ENCODE assay signal across 9 cellular contexts in the genomic region with DNA sequence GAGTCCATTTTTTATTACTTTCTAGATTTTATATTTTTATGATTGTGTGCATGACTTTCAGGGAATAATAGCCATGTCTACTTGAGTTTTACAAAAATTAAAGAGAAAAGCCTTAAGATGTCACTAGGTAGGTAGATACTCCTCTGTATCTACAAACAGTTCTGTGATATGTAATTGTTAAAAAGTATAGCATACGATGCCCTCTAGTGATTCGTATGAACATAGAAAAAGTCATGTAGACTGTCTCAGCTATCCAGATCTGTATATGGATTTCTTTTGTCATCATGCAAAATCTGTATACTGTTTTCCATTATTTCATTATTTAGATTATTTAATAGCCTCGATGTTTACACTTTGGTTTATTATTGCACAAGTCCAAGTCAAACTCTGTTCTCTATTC.
DNase-seq lines count a peak whose midpoint lies in the region; ATAC-seq and TF ChIP-seq lines count a peak whose summit lies in the region.
"Had no signal": no experiment of that assay in that cellular context is flagged by ENCODE, and none has a peak within 500 bp of the region (broad histone marks: within the 10 kb centered on the region; RNA-seq: fewer than 3 reads in every experiment).

No MANE protein-coding gene starts in this region.

- H3K4me2 ChIP-seq in GM23248 (ENCODE audit: unreplicated experiment) (no peak overlapping the region), neural cell (ENCODE audit: low read length) (no peak overlapping the region)

- in situ Hi-C loops in GM23248 (cut with MboI) = no loop called here

- peak; percentile 1 for DNase-seq in GM23248
- DNase-seq in NCI-H1694 treated with DMSO at 0.1 percent for 48 hours (lab: John Stamatoyannopoulos, UW) = peak; percentile 55
- DNase-seq in activated T-cell treated with anti-CD3 and anti-CD28 coated beads, Interleukin-2, amount 50 U/mL, for 72 hours = no peak
- DNase-seq in activated CD4-positive, alpha-beta T cell treated with anti-CD3 and anti-CD28 coated beads for 36 hours = no peak
- no peak for DNase-seq in spleen
- no peak for DNase-seq in activated effector memory CD4-positive, alpha-beta T cell treated with anti-CD3 and anti-CD28 coated beads, Interleukin-2, amount 50 U/mL, for 16 hours

- H3K27ac ChIP-seq in GM23248 (no peak overlapping the region), VCaP (no peak overlapping the region), neural cell (ENCODE audit: low read length) (no peak overlapping the region), spleen (no peak overlapping the region)

- H3K9me3 Mint-ChIP-seq in activated T-cell treated with anti-CD3 and anti-CD28 coated beads, Interleukin-2, amount 50 U/mL, for 72 hours = peaks cover 0 to 2% of the 10 kb centered on the region in 2 donors
- peaks cover 2% of the 10 kb centered on the region for H3K9me3 Mint-ChIP-seq in activated CD4-positive, alpha-beta T cell treated with anti-CD3 and anti-CD28 coated beads for 36 hours (ENCODE audit: low read depth)
- H3K9me3 Mint-ChIP-seq: stimulated activated naive CD8-positive, alpha-beta T cell treated with anti-CD3 and anti-CD28 coated beads, Interleukin-15, Interleukin-2, amounts not matched to agents 100 ng/mL and 50 ng/mL, for 24 hours had no signal

- no peaks in the 10 kb centered on the region for H3K27me3 Mint-ChIP-seq in activated T-cell treated with anti-CD3 and anti-CD28 coated beads, Interleukin-2, amount 50 U/mL, for 72 hours (ENCODE audit: low read depth)
- H3K27me3 Mint-ChIP-seq in activated CD4-positive, alpha-beta T cell treated with anti-CD3 and anti-CD28 coated beads for 36 hours = no peaks in the 10 kb centered on the region
- H3K27me3 Mint-ChIP-seq: stimulated activated naive CD8-positive, alpha-beta T cell treated with anti-CD3 and anti-CD28 coated beads, Interleukin-15, Interleukin-2, amounts not matched to agents 100 ng/mL and 50 ng/mL, for 24 hours had no signal

- H3K36me3 ChIP-seq in GM23248 (ENCODE audit: low read depth) (no peaks in the 10 kb centered on the region), neural cell (ENCODE audit: insufficient read depth, low read length) (no peaks in the 10 kb centered on the region), spleen (no peaks in the 10 kb centered on the region)

- no peaks in the 10 kb centered on the region for H3K36me3 Mint-ChIP-seq in activated T-cell treated with anti-CD3 and anti-CD28 coated beads, Interleukin-2, amount 50 U/mL, for 72 hours (ENCODE audit: insufficient read depth in 2 of 2)
- H3K36me3 Mint-ChIP-seq in activated CD4-positive, alpha-beta T cell treated with anti-CD3 and anti-CD28 coated beads for 36 hours (ENCODE audit: low read depth) = no peaks in the 10 kb centered on the region

- H3F3A ChIP-seq in GM23248 (ENCODE audit: insufficient read depth) = no peaks in the 10 kb centered on the region
- H3F3A ChIP-seq in neural cell (ENCODE audit: insufficient read depth, low read length, poor library complexity, severe bottlenecking) = no peaks in the 10 kb centered on the region

- WGBS in GM23248 (ENCODE audit: low coverage in 1 of 2, low lambda C conversion rate in 2 of 2, missing lambda C conversion rate in 2 of 2), 2 experiments = 10 to 17% methylated on average over 3 of the region's 3 CpGs
- WGBS in spleen, 5 donors = 45 to 57% (median 48%) methylated on average over 3 of the region's 3 CpGs

- H3K27me3 ChIP-seq in GM23248 (replicated peaks; ENCODE audit: insufficient read depth) (no peaks in the 10 kb centered on the region), neural cell (ENCODE audit: insufficient read depth, low read depth, low read length) (no peaks in the 10 kb centered on the region), spleen (replicated peaks in 1 of 7) (no peaks in the 10 kb centered on the region)

- H3K9ac ChIP-seq in GM23248 (no peak overlapping the region), neural cell (ENCODE audit: low read length) (no peak overlapping the region)

- H3K4me1 ChIP-seq in GM23248 (ENCODE audit: insufficient read depth) (no peaks in the 10 kb centered on the region), spleen (no peaks in the 10 kb centered on the region)

- H3K4me3 Mint-ChIP-seq in activated T-cell treated with anti-CD3 and anti-CD28 coated beads, Interleukin-2, amount 50 U/mL, for 72 hours = no peak overlapping the region
- H3K4me3 Mint-ChIP-seq in activated CD4-positive, alpha-beta T cell treated with anti-CD3 and anti-CD28 coated beads for 36 hours = no peak overlapping the region
- H3K4me3 Mint-ChIP-seq: stimulated activated naive CD8-positive, alpha-beta T cell treated with anti-CD3 and anti-CD28 coated beads, Interleukin-15, Interleukin-2, amounts not matched to agents 100 ng/mL and 50 ng/mL, for 24 hours had no signal

- no peak for TF ChIP-seq POLR2A in spleen (IDR thresholded peaks at IDR 0.05)

- H4K20me1 ChIP-seq in GM23248 (ENCODE audit: insufficient read depth) (no peaks in the 10 kb centered on the region), neural cell (ENCODE audit: insufficient read depth) (no peaks in the 10 kb centered on the region)

- no peaks in the 10 kb centered on the region for H3K9me3 ChIP-seq in GM23248 (ENCODE audit: low read depth)
- no peaks in the 10 kb centered on the region for H3K9me3 ChIP-seq in neural cell (ENCODE audit: low read length)
- no peaks in the 10 kb centered on the region for H3K9me3 ChIP-seq in spleen

- no peak for TF ChIP-seq EP300 in neural cell (conservative IDR thresholded peaks at IDR 0.05; ENCODE audit: poor library complexity, severe bottlenecking)

- no peak for ATAC-seq in activated T-cell treated with anti-CD3 and anti-CD28 coated beads, Interleukin-2, amount 50 U/mL, for 72 hours (replicated peaks in 1 of 2)
- ATAC-seq in activated CD4-positive, alpha-beta T cell treated with anti-CD3 and anti-CD28 coated beads for 36 hours = no peak

- TF ChIP-seq RAD21 in neural cell (conservative IDR thresholded peaks at IDR 0.05) = peak; percentile 79

- H3K9me2 ChIP-seq in GM23248 (ENCODE audit: insufficient read depth) (no peaks in the 10 kb centered on the region), neural cell (ENCODE audit: insufficient read depth, low read length) (no peaks in the 10 kb centered on the region)

- intact Hi-C loops in activated CD4-positive, alpha-beta T cell treated with anti-CD3 and anti-CD28 coated beads for 36 hours (cut with DNase I, micrococcal nuclease) = no loop called here
- intact Hi-C loops in spleen (cut with DNase I; ENCODE audit: low total_unique reads) = no loop called here

- H3K79me2 ChIP-seq in GM23248 (ENCODE audit: insufficient read depth) (no peaks in the 10 kb centered on the region), neural cell (replicated peaks; ENCODE audit: insufficient read depth, low read length) (no peaks in the 10 kb centered on the region)

- no peaks in the 10 kb centered on the region for H3K4me1 Mint-ChIP-seq in activated T-cell treated with anti-CD3 and anti-CD28 coated beads, Interleukin-2, amount 50 U/mL, for 72 hours (ENCODE audit: low read depth)
- no peaks in the 10 kb centered on the region for H3K4me1 Mint-ChIP-seq in activated CD4-positive, alpha-beta T cell treated with anti-CD3 and anti-CD28 coated beads for 36 hours

- TF ChIP-seq CTCF in VCaP (conservative IDR thresholded peaks at IDR 0.05) (peak; percentile 78), neural cell (IDR thresholded peaks at IDR 0.05; ENCODE audit: poor library complexity, severe bottlenecking) (peak; percentile 72), spleen (IDR thresholded peaks at IDR 0.05 in 8 of 11, conservative IDR thresholded peaks at IDR 0.05 in 3 of 11) (no peak)

- H3K4me3 ChIP-seq in GM23248 = no peak overlapping the region
- no peak overlapping the region for H3K4me3 ChIP-seq in neural cell (ENCODE audit: low read length)
- no peak overlapping the region for H3K4me3 ChIP-seq in spleen

- H2AFZ ChIP-seq in GM23248 (no peak overlapping the region), neural cell (ENCODE audit: low read depth, low read length) (no peak overlapping the region)

- H3K27ac Mint-ChIP-seq in activated T-cell treated with anti-CD3 and anti-CD28 coated beads, Interleukin-2, amount 50 U/mL, for 72 hours = no peak overlapping the region
- H3K27ac Mint-ChIP-seq in activated CD4-positive, alpha-beta T cell treated with anti-CD3 and anti-CD28 coated beads for 36 hours = no peak overlapping the region
- H3K27ac Mint-ChIP-seq: stimulated activated naive CD8-positive, alpha-beta T cell treated with anti-CD3 and anti-CD28 coated beads, Interleukin-15, Interleukin-2, amounts not matched to agents 100 ng/mL and 50 ng/mL, for 24 hours had no signal

- POLR2A ChIA-PET in activated CD4-positive, alpha-beta T cell treated with anti-CD3 and anti-CD28 coated beads for 36 hours (lab: Charles Lee) = no interaction called here

- CTCF ChIA-PET in activated CD4-positive, alpha-beta T cell treated with anti-CD3 and anti-CD28 coated beads for 36 hours (lab: Charles Lee) = no interaction called here

TF ChIP-seq in neural cell, 6 proteins besides CTCF, POLR2A, EP300 and RAD21:
- TF ChIP-seq SMC3 (conservative IDR thresholded peaks at IDR 0.05; ENCODE audit: poor library complexity) = peak; percentile 83
- TF ChIP-seq, protein P1, sequence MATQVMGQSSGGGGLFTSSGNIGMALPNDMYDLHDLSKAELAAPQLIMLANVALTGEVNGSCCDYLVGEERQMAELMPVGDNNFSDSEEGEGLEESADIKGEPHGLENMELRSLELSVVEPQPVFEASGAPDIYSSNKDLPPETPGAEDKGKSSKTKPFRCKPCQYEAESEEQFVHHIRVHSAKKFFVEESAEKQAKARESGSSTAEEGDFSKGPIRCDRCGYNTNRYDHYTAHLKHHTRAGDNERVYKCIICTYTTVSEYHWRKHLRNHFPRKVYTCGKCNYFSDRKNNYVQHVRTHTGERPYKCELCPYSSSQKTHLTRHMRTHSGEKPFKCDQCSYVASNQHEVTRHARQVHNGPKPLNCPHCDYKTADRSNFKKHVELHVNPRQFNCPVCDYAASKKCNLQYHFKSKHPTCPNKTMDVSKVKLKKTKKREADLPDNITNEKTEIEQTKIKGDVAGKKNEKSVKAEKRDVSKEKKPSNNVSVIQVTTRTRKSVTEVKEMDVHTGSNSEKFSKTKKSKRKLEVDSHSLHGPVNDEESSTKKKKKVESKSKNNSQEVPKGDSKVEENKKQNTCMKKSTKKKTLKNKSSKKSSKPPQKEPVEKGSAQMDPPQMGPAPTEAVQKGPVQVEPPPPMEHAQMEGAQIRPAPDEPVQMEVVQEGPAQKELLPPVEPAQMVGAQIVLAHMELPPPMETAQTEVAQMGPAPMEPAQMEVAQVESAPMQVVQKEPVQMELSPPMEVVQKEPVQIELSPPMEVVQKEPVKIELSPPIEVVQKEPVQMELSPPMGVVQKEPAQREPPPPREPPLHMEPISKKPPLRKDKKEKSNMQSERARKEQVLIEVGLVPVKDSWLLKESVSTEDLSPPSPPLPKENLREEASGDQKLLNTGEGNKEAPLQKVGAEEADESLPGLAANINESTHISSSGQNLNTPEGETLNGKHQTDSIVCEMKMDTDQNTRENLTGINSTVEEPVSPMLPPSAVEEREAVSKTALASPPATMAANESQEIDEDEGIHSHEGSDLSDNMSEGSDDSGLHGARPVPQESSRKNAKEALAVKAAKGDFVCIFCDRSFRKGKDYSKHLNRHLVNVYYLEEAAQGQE (IDR thresholded peaks at IDR 0.05; ENCODE audit: borderline replicate concordance) = no peak
- no peak for TF ChIP-seq MXI1 (conservative IDR thresholded peaks at IDR 0.05; ENCODE audit: poor library complexity, severe bottlenecking)
- TF ChIP-seq EZH2 (IDR thresholded peaks at IDR 0.05; ENCODE audit: borderline replicate concordance, insufficient read depth, low read length, poor library complexity, severe bottlenecking) = no peak

Comparison
In these comparisons a context has a peak if more than half of its experiments do, and no peak if none do; other contexts are left out.
1. DNase-seq: peak in GM23248 (single experiment) and NCI-H1694 treated with DMSO at 0.1 percent for 48 hours (single experiment); none in activated T-cell treated with anti-CD3 and anti-CD28 coated beads, Interleukin-2, amount 50 U/mL, for 72 hours (0 of 2), activated CD4-positive, alpha-beta T cell treated with anti-CD3 and anti-CD28 coated beads for 36 hours (single experiment), spleen (single experiment) and activated effector memory CD4-positive, alpha-beta T cell treated with anti-CD3 and anti-CD28 coated beads, Interleukin-2, amount 50 U/mL, for 16 hours (single experiment).
2. CTCF ChIP-seq: peak in VCaP (single experiment) and neural cell (single experiment); none in spleen (0 of 11).